Comparison of ENCODE assay signal across 8 cellular contexts in the genomic region with DNA sequence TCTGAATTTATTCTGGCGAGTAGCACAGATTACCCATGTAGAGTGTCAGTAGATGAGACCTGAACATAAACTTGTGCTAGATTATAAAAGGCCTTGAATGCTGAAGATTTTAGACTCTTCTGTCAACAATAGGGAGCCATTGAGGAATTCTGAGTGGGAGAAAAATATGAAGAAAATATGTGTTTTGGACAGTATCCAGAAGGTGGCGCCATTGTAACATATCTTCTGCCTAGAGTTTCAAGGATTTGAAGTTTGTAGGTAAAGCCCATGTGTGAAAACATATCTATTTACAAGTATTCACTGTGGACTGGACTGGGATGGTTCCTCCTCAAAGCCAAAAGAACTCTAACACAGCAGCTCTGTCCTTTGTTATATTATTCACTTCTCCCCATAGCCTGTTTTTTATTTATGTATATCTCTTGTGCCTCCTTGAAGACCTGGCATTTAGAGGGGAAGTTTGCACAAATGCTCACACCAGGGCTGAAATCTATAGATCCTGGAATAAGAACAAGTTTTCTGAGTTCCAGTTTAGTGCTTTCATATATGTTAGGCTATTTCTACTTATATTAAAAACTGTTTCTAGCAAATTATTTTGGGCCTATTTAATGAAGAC.
DNase-seq lines count a peak whose midpoint lies in the region; TF ChIP-seq lines count a peak whose summit lies in the region.

No MANE protein-coding gene starts in this region.

- H3K4me2 ChIP-seq in trophoblast cell (ENCODE audit: low read length) = no peak overlapping the region

- TF ChIP-seq POLR2A in esophagus squamous epithelium (IDR thresholded peaks at IDR 0.05) = no peak

- H4K91ac ChIP-seq in trophoblast cell (ENCODE audit: low read depth, low read length) = no peak overlapping the region

- in situ Hi-C loops in ACHN (cut with HindIII; ENCODE audit: low pct_ligation_motif_present, low pct_unique_long_range_greater_than_20kb, low sequenced_read_pairs) = no loop called here

- H3K4me1 ChIP-seq in esophagus squamous epithelium = peaks cover 0 to 7% (median 0%) of the 10 kb centered on the region in 3 donors
- H3K4me1 ChIP-seq in trophoblast cell (ENCODE audit: control insufficient read depth in 1 of 2, insufficient read depth in 2 of 2, low read length in 2 of 2) = peaks cover 0 to 2% of the 10 kb centered on the region in 2 experiments

- H3K23ac ChIP-seq in trophoblast cell (ENCODE audit: low read length) = no peak overlapping the region

- H3K79me1 ChIP-seq in trophoblast cell (ENCODE audit: low read length) = no peaks in the 10 kb centered on the region

- no peak overlapping the region for H4K8ac ChIP-seq in trophoblast cell (ENCODE audit: low read depth, low read length)

- H2BK5ac ChIP-seq in trophoblast cell (ENCODE audit: low read depth, low read length, poor library complexity) = no peak overlapping the region

- H3K79me2 ChIP-seq in trophoblast cell (ENCODE audit: control insufficient read depth, insufficient read depth, low read length, poor library complexity) = no peaks in the 10 kb centered on the region

- no peak overlapping the region for H3K18ac ChIP-seq in trophoblast cell (ENCODE audit: low read length)

- intact Hi-C loops in esophagus squamous epithelium (cut with DNase I) = no loop called here

- H3K36me3 ChIP-seq in esophagus squamous epithelium = no peaks in the 10 kb centered on the region
- H3K36me3 ChIP-seq in trophoblast cell (ENCODE audit: control insufficient read depth in 1 of 2, insufficient read depth in 2 of 2, low read length in 2 of 2) = no peaks in the 10 kb centered on the region

- no peak overlapping the region for H2BK12ac ChIP-seq in trophoblast cell (ENCODE audit: low read length)

- peak; percentile 60 for DNase-seq in ACHN
- DNase-seq in Kasumi-1 (lab: John Stamatoyannopoulos, UW) = peak; percentile 35 to 46
- DNase-seq in RPMI7951 (ENCODE audit: low read depth) = peak; percentile 58
- no peak for DNase-seq in esophagus squamous epithelium (lab: John Stamatoyannopoulos, UW)
- peak; percentile 61 to 84 for DNase-seq in trophoblast cell
- no peak for DNase-seq in activated gamma-delta T cell (lab: John Stamatoyannopoulos, UW)
- no peak for DNase-seq in NK-92 (lab: John Stamatoyannopoulos, UW; ENCODE audit: unreplicated experiment)

- H3K4me3 ChIP-seq in esophagus squamous epithelium (no peak overlapping the region), trophoblast cell (ENCODE audit: low read depth, low read length) (no peak overlapping the region)

- WGBS in esophagus squamous epithelium, 2 donors = 39 to 45% methylated on average over 2 of the region's 2 CpGs
- no CpG with 5 or more reads among the region's 2 CpGs for WGBS in trophoblast cell (ENCODE audit: extremely low coverage, insufficient coverage, insufficient read length)

- H3K4ac ChIP-seq in trophoblast cell (ENCODE audit: low read depth, low read length) = no peak overlapping the region

- H3K27ac ChIP-seq in esophagus squamous epithelium = no peak overlapping the region
- no peak overlapping the region for H3K27ac ChIP-seq in trophoblast cell (ENCODE audit: low read depth, low read length)

- H2AK5ac ChIP-seq in trophoblast cell (ENCODE audit: low read length) = no peak overlapping the region

- H3K9me3 ChIP-seq in esophagus squamous epithelium = peaks cover 0 to 6% (median 0%) of the 10 kb centered on the region in 3 donors
- no peaks in the 10 kb centered on the region for H3K9me3 ChIP-seq in trophoblast cell (ENCODE audit: insufficient read depth, low read depth, low read length)

- H2AFZ ChIP-seq in trophoblast cell (ENCODE audit: insufficient read depth, low read length, poor library complexity) = no peak overlapping the region

- peak; percentile 63 for TF ChIP-seq CTCF in GM12872 (IDR thresholded peaks at IDR 0.05; ENCODE audit: insufficient read depth, low read depth, low read length)
- peak in 5 of 6 experiments; percentile 8 to 50 (median 28) for TF ChIP-seq CTCF in esophagus squamous epithelium (IDR thresholded peaks at IDR 0.05)

- H4K12ac ChIP-seq in trophoblast cell (ENCODE audit: low read depth, low read length) = no peak overlapping the region

- H3K27me3 ChIP-seq in esophagus squamous epithelium = no peaks in the 10 kb centered on the region
- no peaks in the 10 kb centered on the region for H3K27me3 ChIP-seq in trophoblast cell (ENCODE audit: insufficient read depth, low read length)

- no peak overlapping the region for H3K9ac ChIP-seq in trophoblast cell (ENCODE audit: low read length)

- H2BK120ac ChIP-seq in trophoblast cell (ENCODE audit: insufficient read depth, low read length, poor library complexity) = no peak overlapping the region

- H3K14ac ChIP-seq in trophoblast cell (ENCODE audit: low read length) = no peak overlapping the region

Comparison
In these comparisons a context has a peak if more than half of its experiments do, and no peak if none do; other contexts are left out.
1. DNase-seq: peak in ACHN (single experiment), Kasumi-1 (2 of 2), RPMI7951 (single experiment) and trophoblast cell (2 of 2); none in esophagus squamous epithelium (single experiment), activated gamma-delta T cell (single experiment) and NK-92 (single experiment).